ENCODE assay signal across 17 cellular contexts in genomic region chr15:42220216-42220615, GRCh38. TPM values are rescaled to one million over a fixed set of nuclear protein-coding genes. Genes with fewer than 3 reads are reported as not detected.
DNase-seq lines count a peak whose midpoint lies in the region; ATAC-seq and TF ChIP-seq lines count a peak whose summit lies in the region.
"Had no signal": no experiment of that assay in that cellular context is flagged by ENCODE, and none has a peak within 500 bp of the region (broad histone marks: within the 10 kb centered on the region; RNA-seq: fewer than 3 reads in every experiment).

No MANE protein-coding gene starts in this region.

- H3K4me3 ChIP-seq in DOHH2 (ENCODE audit: low read length) (no peak overlapping the region), Karpas-422 (ENCODE audit: low read length) (no peak overlapping the region)
- H3K4me3 ChIP-seq: A549, BLaER1, K562 had no signal

- no peak for DNase-seq in Karpas-422
- no peak for DNase-seq in activated B cell treated with CpG ODN at 0.5 μM for 24 hours
- peak; percentile 10 for DNase-seq in epithelial cell of prostate (ENCODE audit: low read depth, low spot score)
- no peak for DNase-seq in HUDEP-2 (lab: John Stamatoyannopoulos, UW; ENCODE audit: unreplicated experiment in 76 of 76)
- no peak for DNase-seq in AG08395 (ENCODE audit: low spot score)
- DNase-seq: CD8-positive, alpha-beta memory T cell; DMS79; EL; HCEC 1CT; HFFc6 had no signal

- no peak for ATAC-seq in activated B cell treated with CpG ODN at 0.5 μM for 24 hours (ENCODE audit: low read depth)
- no peak for ATAC-seq in HG03457 (IDR thresholded peaks at IDR 0.05; ENCODE audit: unreplicated experiment)
- no peak for ATAC-seq in HG02678 (IDR thresholded peaks at IDR 0.05; ENCODE audit: unreplicated experiment)
- ATAC-seq: A549, K562 had no signal

- peaks cover 24% of the 10 kb centered on the region for H3K4me1 ChIP-seq in DOHH2 (ENCODE audit: control insufficient read depth, low read length)
- peaks cover 60% of the 10 kb centered on the region for H3K4me1 ChIP-seq in Karpas-422 (ENCODE audit: low read length)
- H3K4me1 ChIP-seq: A549 had no signal

- TF ChIP-seq CTCF in DOHH2 (IDR thresholded peaks at IDR 0.05; ENCODE audit: low read depth, low read length, poor library complexity, severe bottlenecking) = no peak
- no peak for TF ChIP-seq CTCF in activated B cell treated with CpG ODN at 0.5 μM for 24 hours (IDR thresholded peaks at IDR 0.05)

- H3K4me1 Mint-ChIP-seq in activated B cell treated with CpG ODN at 0.5 μM for 24 hours = peaks cover 24% of the 10 kb centered on the region
- H3K4me1 Mint-ChIP-seq: CD8-positive, alpha-beta memory T cell had no signal

- H4K20me1 ChIP-seq in DOHH2 (ENCODE audit: control insufficient read depth, insufficient read depth, low read depth, low read length) = no peaks in the 10 kb centered on the region
- no peaks in the 10 kb centered on the region for H4K20me1 ChIP-seq in Karpas-422 (ENCODE audit: insufficient read depth, low read depth, low read length)
- H4K20me1 ChIP-seq: BLaER1 had no signal

- H3K9me2 ChIP-seq in DOHH2 (replicated peaks; ENCODE audit: control insufficient read depth, low read length) (no peaks in the 10 kb centered on the region), Karpas-422 (replicated peaks; ENCODE audit: insufficient read depth, low read length) (no peaks in the 10 kb centered on the region)

- no peak overlapping the region for H3K9ac ChIP-seq in Karpas-422 (ENCODE audit: low read length)
- H3K9ac ChIP-seq: BLaER1 had no signal

- intact Hi-C loops in activated B cell treated with CpG ODN at 0.5 μM for 24 hours (cut with micrococcal nuclease) = no loop called here

- peaks cover 78% of the 10 kb centered on the region for H3K36me3 Mint-ChIP-seq in activated B cell treated with CpG ODN at 0.5 μM for 24 hours (ENCODE audit: low read depth)

- CTCF ChIA-PET in activated B cell treated with CpG ODN at 0.5 μM for 24 hours (lab: Charles Lee) = no interaction called here

- no peak overlapping the region for H3K4me3 Mint-ChIP-seq in activated B cell treated with CpG ODN at 0.5 μM for 24 hours
- H3K4me3 Mint-ChIP-seq: CD8-positive, alpha-beta memory T cell; HFFc6 had no signal

- peak overlapping the region; percentile 30 for H3K27ac Mint-ChIP-seq in activated B cell treated with CpG ODN at 0.5 μM for 24 hours
- H3K27ac Mint-ChIP-seq: CD8-positive, alpha-beta memory T cell; HFFc6 had no signal

- H3K4me2 ChIP-seq in DOHH2 (ENCODE audit: low read length) (no peak overlapping the region; the same call in 1 of the 2 replicates), Karpas-422 (ENCODE audit: low read depth, low read length, poor library complexity, severe bottlenecking) (peak overlapping the region; percentile 63)
- H3K4me2 ChIP-seq: A549, BLaER1 had no signal

- no peaks in the 10 kb centered on the region for H3K79me2 ChIP-seq in DOHH2 (ENCODE audit: control insufficient read depth, low read length)
- peaks cover 3% of the 10 kb centered on the region for H3K79me2 ChIP-seq in Karpas-422 (ENCODE audit: low read length)

- H3F3A ChIP-seq in DOHH2 (ENCODE audit: control insufficient read depth, insufficient read depth) = peaks cover 10% of the 10 kb centered on the region

- no peaks in the 10 kb centered on the region for H3K9me3 Mint-ChIP-seq in activated B cell treated with CpG ODN at 0.5 μM for 24 hours
- H3K9me3 Mint-ChIP-seq: CD8-positive, alpha-beta memory T cell; HFFc6 had no signal

- peak overlapping the region; percentile 68; the same call in 1 of the 2 replicates for H3K27ac ChIP-seq in DOHH2 (ENCODE audit: low read depth, low read length)
- H3K27ac ChIP-seq in Karpas-422 (ENCODE audit: low read length) = peak overlapping the region; percentile 95
- H3K27ac ChIP-seq in epithelial cell of prostate = no peak overlapping the region
- H3K27ac ChIP-seq: A549, BLaER1, HL-60 had no signal

- POLR2A ChIA-PET in activated B cell treated with CpG ODN at 0.5 μM for 24 hours (lab: Charles Lee) = interaction anchor here (0.6 to 2.6 kb wide), 2 partner anchors 25 to 53 kb away, joined by 6 to 7 read pairs; partner anchors contain the start of genes GANC and TMEM87A

- H3K27me3 Mint-ChIP-seq in activated B cell treated with CpG ODN at 0.5 μM for 24 hours = no peaks in the 10 kb centered on the region
- H3K27me3 Mint-ChIP-seq: CD8-positive, alpha-beta memory T cell had no signal

- H3K27me3 ChIP-seq in DOHH2 (ENCODE audit: control insufficient read depth, low read length) (no peaks in the 10 kb centered on the region), Karpas-422 (ENCODE audit: low read length) (no peaks in the 10 kb centered on the region)
- H3K27me3 ChIP-seq: BLaER1 had no signal

- H3K9me3 ChIP-seq in DOHH2 (ENCODE audit: control insufficient read depth, insufficient read depth, low read length) = no peaks in the 10 kb centered on the region
- no peaks in the 10 kb centered on the region for H3K9me3 ChIP-seq in Karpas-422 (ENCODE audit: low read length)
- H3K9me3 ChIP-seq: A549, BLaER1 had no signal

- H3K36me3 ChIP-seq in DOHH2 (ENCODE audit: control insufficient read depth, low read length) (peaks cover 38% of the 10 kb centered on the region), Karpas-422 (ENCODE audit: insufficient read depth, low read length) (peaks cover 22% of the 10 kb centered on the region; the same call in 1 of the 2 replicates)

- H2AFZ ChIP-seq in Karpas-422 (ENCODE audit: low read length) = no peak overlapping the region

RNA-seq across cellular contexts. Expression of gene VPS39, which starts 12.1 kb away (rescaled TPM):
- total RNA-seq in Karpas-422 (2014; rRNA removed; shearing (Covaris generic); ENCODE audit: low replicate concordance) = 65.3 and 99.4 TPM in 2 replicates
- total RNA-seq in activated B cell treated with CpG ODN at 0.5 μM for 24 hours = 86.1 and 102 TPM in 2 replicates

RNA-seq across cellular contexts. Expression of gene GANC, which starts 52.8 kb away (rescaled TPM):
- total RNA-seq in Karpas-422 (2014; rRNA removed; shearing (Covaris generic); ENCODE audit: low replicate concordance) = 21.2 and 31.1 TPM in 2 replicates
- total RNA-seq in activated B cell treated with CpG ODN at 0.5 μM for 24 hours = 59.9 and 72.2 TPM in 2 replicates

RNA-seq across cellular contexts. Expression of gene TMEM87A, which starts 53.0 kb away (rescaled TPM):
- 19.9 and 27.2 TPM in 2 replicates for total RNA-seq in Karpas-422 (2014; rRNA removed; shearing (Covaris generic); ENCODE audit: low replicate concordance)
- total RNA-seq in activated B cell treated with CpG ODN at 0.5 μM for 24 hours = 45.4 and 52.6 TPM in 2 replicates
